In the genomic region with DNA sequence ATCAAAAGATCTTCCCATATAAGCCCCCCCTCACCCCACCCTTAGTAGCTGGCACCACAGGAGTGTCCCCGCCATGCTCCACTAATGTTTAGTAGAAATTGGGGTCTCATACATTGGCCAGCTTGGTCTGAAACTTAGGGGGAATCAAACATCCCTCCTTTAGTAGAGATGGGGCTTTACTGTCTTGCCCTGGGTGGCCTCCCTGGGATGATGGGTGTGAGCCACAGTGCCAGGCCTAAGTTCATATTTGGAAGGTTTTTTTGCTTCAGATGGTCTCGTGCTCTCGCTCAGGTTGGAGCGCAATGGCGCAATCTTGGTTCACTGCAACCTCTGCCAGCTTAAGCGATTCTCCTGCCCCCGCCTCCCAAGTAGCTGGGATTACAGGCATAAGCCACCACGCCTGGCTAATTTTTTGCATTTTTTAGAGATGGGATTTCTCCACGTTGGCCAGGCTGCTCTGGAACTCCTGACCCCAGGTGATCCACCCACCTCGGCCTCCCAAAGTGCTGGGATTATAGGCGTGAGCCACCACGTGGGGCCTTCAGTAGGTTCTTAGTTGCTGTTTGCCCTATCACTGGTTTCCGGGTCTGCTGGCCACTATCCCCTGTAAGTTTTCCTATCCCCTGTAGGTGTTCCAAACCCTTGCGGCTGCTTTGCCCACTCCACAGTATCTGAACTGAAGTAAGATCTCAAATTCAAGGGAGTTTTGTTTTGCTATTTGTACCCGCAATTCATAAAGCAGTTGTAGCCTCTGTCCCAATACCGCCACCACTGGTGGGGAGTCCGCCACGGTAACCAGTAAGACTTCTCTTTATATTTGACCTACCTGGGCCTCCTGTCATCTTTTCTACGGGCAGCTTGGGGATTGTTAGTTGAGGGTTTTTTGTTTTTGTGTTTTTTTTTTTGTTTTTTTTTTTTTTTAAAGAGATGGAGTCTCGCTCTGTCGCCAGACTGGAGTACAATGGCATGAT, we compare ENCODE assay signal across 2 cellular contexts.
TF ChIP-seq lines count a peak whose summit lies in the region.

No MANE protein-coding gene starts in this region.

TF ChIP-seq in HepG2, 621 proteins besides CTCF, POLR2A, EP300 and RAD21:
- TF ChIP-seq, protein P1, sequence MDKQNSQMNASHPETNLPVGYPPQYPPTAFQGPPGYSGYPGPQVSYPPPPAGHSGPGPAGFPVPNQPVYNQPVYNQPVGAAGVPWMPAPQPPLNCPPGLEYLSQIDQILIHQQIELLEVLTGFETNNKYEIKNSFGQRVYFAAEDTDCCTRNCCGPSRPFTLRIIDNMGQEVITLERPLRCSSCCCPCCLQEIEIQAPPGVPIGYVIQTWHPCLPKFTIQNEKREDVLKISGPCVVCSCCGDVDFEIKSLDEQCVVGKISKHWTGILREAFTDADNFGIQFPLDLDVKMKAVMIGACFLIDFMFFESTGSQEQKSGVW (CRISPR knock-in tag; IDR thresholded peaks at IDR 0.05; ENCODE audit: borderline replicate concordance) = no peak
- TF ChIP-seq, protein P2, sequence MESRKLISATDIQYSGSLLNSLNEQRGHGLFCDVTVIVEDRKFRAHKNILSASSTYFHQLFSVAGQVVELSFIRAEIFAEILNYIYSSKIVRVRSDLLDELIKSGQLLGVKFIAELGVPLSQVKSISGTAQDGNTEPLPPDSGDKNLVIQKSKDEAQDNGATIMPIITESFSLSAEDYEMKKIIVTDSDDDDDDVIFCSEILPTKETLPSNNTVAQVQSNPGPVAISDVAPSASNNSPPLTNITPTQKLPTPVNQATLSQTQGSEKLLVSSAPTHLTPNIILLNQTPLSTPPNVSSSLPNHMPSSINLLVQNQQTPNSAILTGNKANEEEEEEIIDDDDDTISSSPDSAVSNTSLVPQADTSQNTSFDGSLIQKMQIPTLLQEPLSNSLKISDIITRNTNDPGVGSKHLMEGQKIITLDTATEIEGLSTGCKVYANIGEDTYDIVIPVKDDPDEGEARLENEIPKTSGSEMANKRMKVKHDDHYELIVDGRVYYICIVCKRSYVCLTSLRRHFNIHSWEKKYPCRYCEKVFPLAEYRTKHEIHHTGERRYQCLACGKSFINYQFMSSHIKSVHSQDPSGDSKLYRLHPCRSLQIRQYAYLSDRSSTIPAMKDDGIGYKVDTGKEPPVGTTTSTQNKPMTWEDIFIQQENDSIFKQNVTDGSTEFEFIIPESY (CRISPR knock-in tag; IDR thresholded peaks at IDR 0.05) = peak; percentile 96
TF ChIP-seq in HepG2: peak in this region for 1.

TF ChIP-seq in H1, 55 proteins besides CTCF, POLR2A, EP300 and RAD21:
- TF ChIP-seq, protein P3, sequence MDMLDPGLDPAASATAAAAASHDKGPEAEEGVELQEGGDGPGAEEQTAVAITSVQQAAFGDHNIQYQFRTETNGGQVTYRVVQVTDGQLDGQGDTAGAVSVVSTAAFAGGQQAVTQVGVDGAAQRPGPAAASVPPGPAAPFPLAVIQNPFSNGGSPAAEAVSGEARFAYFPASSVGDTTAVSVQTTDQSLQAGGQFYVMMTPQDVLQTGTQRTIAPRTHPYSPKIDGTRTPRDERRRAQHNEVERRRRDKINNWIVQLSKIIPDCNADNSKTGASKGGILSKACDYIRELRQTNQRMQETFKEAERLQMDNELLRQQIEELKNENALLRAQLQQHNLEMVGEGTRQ (IDR thresholded peaks at IDR 0.05; ENCODE audit: low read length) = no peak
- TF ChIP-seq GTF2F1 (IDR thresholded peaks at IDR 0.05; ENCODE audit: borderline replicate concordance, low read depth, low read length) = no peak
- TF ChIP-seq, protein P4, sequence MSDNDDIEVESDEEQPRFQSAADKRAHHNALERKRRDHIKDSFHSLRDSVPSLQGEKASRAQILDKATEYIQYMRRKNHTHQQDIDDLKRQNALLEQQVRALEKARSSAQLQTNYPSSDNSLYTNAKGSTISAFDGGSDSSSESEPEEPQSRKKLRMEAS (IDR thresholded peaks at IDR 0.05) = no peak
- no peak for TF ChIP-seq SRF (IDR thresholded peaks at IDR 0.05; ENCODE audit: low read depth, low read length)
- no peak for TF ChIP-seq NRF1 (IDR thresholded peaks at IDR 0.05; ENCODE audit: low read depth, low read length)
- no peak for TF ChIP-seq GABPA (IDR thresholded peaks at IDR 0.05; ENCODE audit: borderline replicate concordance, insufficient read depth, low read length)
- no peak for TF ChIP-seq RFX5 (IDR thresholded peaks at IDR 0.05; ENCODE audit: borderline replicate concordance, low read depth, low read length)
- TF ChIP-seq CEBPB (IDR thresholded peaks at IDR 0.05; ENCODE audit: low read depth, low read length) = no peak
- no peak for TF ChIP-seq ZNF274 (IDR thresholded peaks at IDR 0.05; ENCODE audit: borderline replicate concordance, extremely low read depth, low read length)
- TF ChIP-seq BACH1 (IDR thresholded peaks at IDR 0.05; ENCODE audit: low read length) = no peak
- no peak for TF ChIP-seq BCL11A (IDR thresholded peaks at IDR 0.05; ENCODE audit: low read depth in 2 of 2, low read length in 2 of 2)
